ENCODE assay signal across 23 cellular contexts in the genomic region with DNA sequence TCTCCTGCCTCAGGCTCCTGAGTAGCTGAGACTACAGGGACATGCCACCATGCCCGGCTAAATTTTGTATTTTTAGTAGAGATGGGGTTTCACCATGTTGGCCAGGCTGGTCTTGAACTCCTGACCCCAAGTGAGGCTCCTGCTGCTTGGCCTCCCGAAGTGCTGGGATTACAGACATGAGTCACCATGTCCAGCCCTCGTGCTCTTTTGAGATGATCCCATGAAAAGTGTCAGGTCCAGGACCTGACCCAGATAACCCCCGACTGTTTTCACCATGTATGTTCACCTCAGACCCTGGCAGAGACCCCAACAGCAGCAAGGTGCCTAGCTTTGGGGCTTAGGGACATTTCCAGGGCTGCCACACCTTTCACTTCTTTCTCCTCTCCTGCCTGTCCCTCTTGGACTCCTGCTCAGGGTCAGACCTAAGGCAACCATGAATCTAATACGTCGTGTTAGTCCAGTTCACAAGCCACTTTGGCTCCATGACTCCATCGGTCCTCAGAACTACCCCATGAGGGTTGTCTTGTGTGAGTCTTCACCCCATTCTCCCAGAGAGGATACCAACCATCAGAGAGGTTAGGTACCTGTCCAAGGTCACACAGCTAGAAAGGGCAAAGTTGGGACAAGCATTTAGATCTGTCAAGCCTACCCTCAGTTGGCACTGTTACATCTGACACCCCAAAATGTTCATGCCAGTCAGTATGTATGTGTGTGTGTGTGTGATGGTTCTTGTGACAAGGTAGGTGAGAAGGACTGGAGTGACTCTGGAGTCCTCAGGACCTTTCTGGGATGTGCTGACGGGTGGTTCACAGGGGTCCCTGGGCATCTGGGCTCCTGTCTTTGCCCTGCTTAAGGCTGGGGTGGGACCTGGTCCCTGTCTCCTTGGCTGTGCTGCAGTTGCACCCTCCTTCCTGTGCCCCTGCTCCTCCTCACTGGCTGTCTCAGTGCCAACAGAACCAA. TPM values are rescaled to one million over a fixed set of nuclear protein-coding genes. Genes with fewer than 3 reads are reported as not detected.
DNase-seq lines count a peak whose midpoint lies in the region; ATAC-seq, FAIRE-seq and TF ChIP-seq lines count a peak whose summit lies in the region.
"Had no signal": no experiment of that assay in that cellular context is flagged by ENCODE, and none has a peak within 500 bp of the region (broad histone marks: within the 10 kb centered on the region; RNA-seq: fewer than 3 reads in every experiment).

No MANE protein-coding gene starts in this region.

- intact Hi-C loops in HCT116 (cut with micrococcal nuclease): no loop called here
- intact Hi-C loops in dendritic cell treated with granulocyte-macrophage colony-stimulating factor and Interleukin-4, amounts not matched to agents 40 ng/mL and 50 ng/mL, for 4 days (cut with micrococcal nuclease): no loop called here

- H3K9me3 ChIP-seq in A549 (no peaks in the 10 kb centered on the region), HCT116 (ENCODE audit: control insufficient read depth in 1 of 2, insufficient read depth in 1 of 2, low read depth in 1 of 2, low read length in 2 of 2) (no peaks in the 10 kb centered on the region)
- H3K9me3 ChIP-seq: left lung, Peyer's patch, SJSA1, transverse colon had no signal

- ATAC-seq in A549 (no peak), HCT116 (no peak), HG03095 (IDR thresholded peaks at IDR 0.05; ENCODE audit: unreplicated experiment) (no peak), HG03378 (IDR thresholded peaks at IDR 0.05; ENCODE audit: unreplicated experiment) (no peak)
- ATAC-seq: foreskin keratinocyte; left lung; stimulated activated naive CD8-positive, alpha-beta T cell treated with anti-CD3 and anti-CD28 coated beads, Interleukin-15, amount 100 ng/mL, for 72 hours had no signal

- peak; percentile 89 for FAIRE-seq in A549 (lab: Jason Lieb, UNC)

- RAD21 ChIA-PET in HCT116 (lab: Charles Lee; ENCODE audit: low non-redundant PET in 1 of 2, low total read pairs in 2 of 2, uncharacterized antibody in 2 of 2, unreplicated experiment in 2 of 2): no interaction called here

- no peaks in the 10 kb centered on the region for H3K36me3 Mint-ChIP-seq in dendritic cell treated with granulocyte-macrophage colony-stimulating factor and Interleukin-4, amounts not matched to agents 40 ng/mL and 50 ng/mL, for 4 days (ENCODE audit: low read depth)
- H3K36me3 Mint-ChIP-seq in osteocyte (ENCODE audit: unreplicated experiment): no peaks in the 10 kb centered on the region
- H3K36me3 Mint-ChIP-seq: CD4-positive, alpha-beta memory T cell had no signal

- no peaks in the 10 kb centered on the region for H3K27me3 ChIP-seq in HCT116 (ENCODE audit: insufficient read depth, low read length)
- H3K27me3 ChIP-seq: foreskin keratinocyte, left lung, Peyer's patch, SJSA1, transverse colon had no signal

- no peak for TF ChIP-seq EP300 in A549 (IDR thresholded peaks at IDR 0.05)

- H3K27ac ChIP-seq in A549 (peak overlapping the region in 1 of 2 experiments; percentile 91; a peak in 3 of 6 replicates), HCT116 (ENCODE audit: low read depth, low read length) (no peak overlapping the region)
- H3K27ac ChIP-seq: foreskin keratinocyte, Peyer's patch, SJSA1, transverse colon had no signal

- H3K9ac ChIP-seq in HCT116 (ENCODE audit: low read length): no peak overlapping the region

- 69% methylated on average over 8 of the region's 8 CpGs for WGBS in A549 (ENCODE audit: missing lambda C conversion rate)

- TF ChIP-seq POLR2A in A549 (IDR thresholded peaks at IDR 0.05; ENCODE audit: low read length) (no peak), HCT116 (IDR thresholded peaks at IDR 0.05; ENCODE audit: borderline replicate concordance, extremely low read depth, insufficient read depth, insufficient read length) (no peak)

- H4K20me1 ChIP-seq in HCT116 (ENCODE audit: insufficient read depth): no peaks in the 10 kb centered on the region

- CTCF ChIA-PET in A549 (lab: Yijun Ruan, JAX) (interaction anchor here (0.9 to 2.8 kb wide), 9 partner anchors 10 to 121 kb away, joined by 3 to 15 read pairs (median 6); a partner anchor contains a TSS), HCT116 (lab: Charles Lee) (no interaction called here)

- H3K9me2 ChIP-seq in HCT116 (ENCODE audit: insufficient read depth): no peaks in the 10 kb centered on the region

- peaks cover 60% of the 10 kb centered on the region for H3K4me1 Mint-ChIP-seq in dendritic cell treated with granulocyte-macrophage colony-stimulating factor and Interleukin-4, amounts not matched to agents 40 ng/mL and 50 ng/mL, for 4 days (ENCODE audit: low read depth)
- peaks cover 39% of the 10 kb centered on the region for H3K4me1 Mint-ChIP-seq in osteocyte (ENCODE audit: unreplicated experiment)
- H3K4me1 Mint-ChIP-seq: CD4-positive, alpha-beta memory T cell had no signal

- H3K27me3 Mint-ChIP-seq in dendritic cell treated with granulocyte-macrophage colony-stimulating factor and Interleukin-4, amounts not matched to agents 40 ng/mL and 50 ng/mL, for 4 days: peaks cover 9% of the 10 kb centered on the region
- no peaks in the 10 kb centered on the region for H3K27me3 Mint-ChIP-seq in osteocyte (ENCODE audit: unreplicated experiment)

- H3K27ac Mint-ChIP-seq in dendritic cell treated with granulocyte-macrophage colony-stimulating factor and Interleukin-4, amounts not matched to agents 40 ng/mL and 50 ng/mL, for 4 days: peak overlapping the region; percentile 23
- peak overlapping the region; percentile 96 for H3K27ac Mint-ChIP-seq in osteocyte (ENCODE audit: unreplicated experiment)
- H3K27ac Mint-ChIP-seq: stimulated activated naive CD8-positive, alpha-beta T cell treated with anti-CD3 and anti-CD28 coated beads, Interleukin-15, amount 100 ng/mL, for 72 hours had no signal

- TF ChIP-seq RAD21 in A549 (conservative IDR thresholded peaks at IDR 0.05 in 1 of 2, IDR thresholded peaks at IDR 0.05 in 1 of 2): no peak
- no peak for TF ChIP-seq RAD21 in HCT116 (IDR thresholded peaks at IDR 0.05; ENCODE audit: low read depth)

- H3K9me3 Mint-ChIP-seq in dendritic cell treated with granulocyte-macrophage colony-stimulating factor and Interleukin-4, amounts not matched to agents 40 ng/mL and 50 ng/mL, for 4 days: no peaks in the 10 kb centered on the region
- H3K9me3 Mint-ChIP-seq in osteocyte (ENCODE audit: unreplicated experiment): no peaks in the 10 kb centered on the region
- H3K9me3 Mint-ChIP-seq: CD4-positive, alpha-beta memory T cell; stimulated activated naive CD8-positive, alpha-beta T cell treated with anti-CD3 and anti-CD28 coated beads, Interleukin-15, amount 100 ng/mL, for 72 hours had no signal

- H3K4me3 Mint-ChIP-seq in dendritic cell treated with granulocyte-macrophage colony-stimulating factor and Interleukin-4, amounts not matched to agents 40 ng/mL and 50 ng/mL, for 4 days: no peak overlapping the region
- no peak overlapping the region for H3K4me3 Mint-ChIP-seq in osteocyte (ENCODE audit: unreplicated experiment)
- H3K4me3 Mint-ChIP-seq: CD4-positive, alpha-beta memory T cell; stimulated activated naive CD8-positive, alpha-beta T cell treated with anti-CD3 and anti-CD28 coated beads, Interleukin-15, amount 100 ng/mL, for 72 hours had no signal

- H2AFZ ChIP-seq in HCT116 (ENCODE audit: low read depth, low read length, poor library complexity, severe bottlenecking): no peak overlapping the region

- BruUV-seq in HCT116 (replicated peaks; lab: Mats Ljungman, UMichigan): no TSS peak

- no peaks in the 10 kb centered on the region for H3K79me2 ChIP-seq in HCT116 (ENCODE audit: insufficient read depth, low read length)

- H3K4me3 ChIP-seq in A549 (no peak overlapping the region), HCT116 (replicated peaks in 1 of 2; ENCODE audit: low read depth in 1 of 2, low read length in 2 of 2) (no peak overlapping the region)
- H3K4me3 ChIP-seq: left lung, Peyer's patch, SJSA1, transverse colon had no signal

- H3K4me2 ChIP-seq in A549: no peak overlapping the region
- H3K4me2 ChIP-seq in HCT116 (ENCODE audit: low read length): peak overlapping the region; percentile 30; the same call in 1 of the 2 replicates

- POLR2A ChIA-PET in A549 (lab: Yijun Ruan, JAX): interaction anchor here (0.6 to 2.0 kb wide), 3 partner anchors 20 to 24 kb away, joined by 3 to 10 read pairs (median 4); a partner anchor contains a TSS
- POLR2A ChIA-PET in HCT116 (lab: Charles Lee): interaction anchor here (1.2 kb wide), 1 partner anchor 28 kb away, joined by 4 read pairs; no protein-coding TSS in a partner anchor

- H3K4me1 ChIP-seq in A549 (peaks cover 32% of the 10 kb centered on the region), HCT116 (ENCODE audit: control insufficient read depth in 1 of 2, insufficient read depth in 2 of 2, low read length in 2 of 2) (peaks cover 21 to 34% of the 10 kb centered on the region in 2 experiments)
- H3K4me1 ChIP-seq: Peyer's patch had no signal

- DNase-seq in A549 (ENCODE audit: low read depth in 1 of 2, low spot score in 1 of 2): no peak
- DNase-seq in HCT116 (ENCODE audit: low read depth, low spot score): no peak
- DNase-seq in osteocyte (ENCODE audit: extremely low spot score, unreplicated experiment): no peak
- DNase-seq in NCI-H446 (lab: John Stamatoyannopoulos, UW): no peak
- no peak for DNase-seq in DMS114 treated with DMSO at 0.1 percent for 48 hours (lab: John Stamatoyannopoulos, UW; ENCODE audit: unreplicated experiment)
- DNase-seq: activated CD4-positive, alpha-beta T cell treated with anti-CD3 and anti-CD28 coated beads for 48 hours; CD4-positive, alpha-beta memory T cell; cerebellar nuclear complex; effector CD8-positive, alpha-beta T cell; foreskin keratinocyte; GF-D8; left lung; NCI-H1436; NCI-H510A treated with DMSO at 0.1 percent for 48 hours; NK-92 treated with Interleukin-12 subunit alpha and Interleukin-12 subunit beta, amount 100 ng/mL, for 24 hours; stimulated activated CD4-positive, alpha-beta T cell treated with anti-CD3 and anti-CD28 coated beads, Interleukin-4, amount 100 ng/mL, for 24 hours; stimulated activated naive CD8-positive, alpha-beta T cell treated with anti-CD3 and anti-CD28 coated beads, Interleukin-15, amount 100 ng/mL, for 72 hours; transverse colon had no signal

- no peaks in the 10 kb centered on the region for H3K36me3 ChIP-seq in HCT116 (ENCODE audit: control insufficient read depth in 1 of 2, insufficient read depth in 2 of 2, low read length in 2 of 2)
- H3K36me3 ChIP-seq: left lung, Peyer's patch, SJSA1, transverse colon had no signal

- TF ChIP-seq CTCF in A549 (IDR thresholded peaks at IDR 0.05) (no peak), HCT116 (IDR thresholded peaks at IDR 0.05 in 2 of 3, conservative IDR thresholded peaks at IDR 0.05 in 1 of 3; ENCODE audit: borderline replicate concordance in 1 of 3, insufficient read depth in 1 of 3, low read depth in 2 of 3, low read length in 2 of 3) (no peak), osteocyte (IDR thresholded peaks at IDR 0.05) (no peak)

TF ChIP-seq in HCT116, 20 proteins besides CTCF, POLR2A, EP300 and RAD21 (continues in another document):
- TF ChIP-seq POLR2AphosphoS5 (IDR thresholded peaks at IDR 0.05; ENCODE audit: low read depth, low read length): no peak

RNA-seq across cellular contexts. Expression of a gene that starts 23.1 kb away (rescaled TPM):
- polyA plus RNA-seq in A549 (2011; rRNA removed) (9.1 and 10.9 TPM in 2 replicates), A549 (2017; fragmentation: RNase III; extraction: RNeasy Plus Mini Kit Qiagen cat#74134 plus additional on column Dnase treatment) (30.7 to 53.6 TPM (median 34.5 TPM) in 3 replicates)
- 39.9 and 49.0 TPM in 2 replicates for polyA plus RNA-seq in A549 (2012; cell fraction: cytosol; rRNA removed)
- polyA plus RNA-seq in A549 (2012; cell fraction: nucleus; rRNA removed): 142 and 168 TPM in 2 replicates
- 12.0 and 13.0 TPM in 2 replicates for polyA minus RNA-seq in A549 (2011; rRNA and poly(A)+ RNA removed)
- total RNA-seq in HCT116 (2021; ENCODE audit: unreplicated experiment) (16.4 TPM), osteocyte (12.7 and 13.2 TPM in 2 replicates)
- 5.8 and 6.6 TPM in 2 replicates for polyA plus RNA-seq in HCT116 (2012)
